8 cellular contexts compared by ENCODE assay signal in the genomic region with DNA sequence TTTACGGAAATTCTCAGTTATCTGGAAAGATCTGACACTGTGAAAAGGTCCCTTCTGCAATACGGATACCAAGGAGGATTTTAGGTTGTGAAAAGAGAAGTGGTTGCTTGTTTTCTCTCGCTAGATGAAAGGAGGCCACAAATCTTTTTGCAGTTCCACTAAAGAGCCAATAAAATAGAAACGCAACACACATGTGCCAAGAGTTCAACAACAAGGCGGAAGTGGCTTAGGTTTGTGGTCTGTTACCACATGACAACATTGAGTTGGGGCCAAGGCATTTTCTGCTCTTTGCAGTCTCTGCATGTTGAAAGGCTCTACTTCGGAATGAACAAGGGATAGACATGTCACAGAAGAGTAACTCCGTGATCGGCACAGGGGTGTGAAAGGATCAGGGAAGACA.
DNase-seq lines count a peak whose midpoint lies in the region; ATAC-seq and FAIRE-seq lines count a peak whose summit lies in the region.
"Had no signal": no experiment of that assay in that cellular context is flagged by ENCODE, and none has a peak within 500 bp of the region (broad histone marks: within the 10 kb centered on the region; RNA-seq: fewer than 3 reads in every experiment).

No MANE protein-coding gene starts in this region.

- ATAC-seq in GM18873 (IDR thresholded peaks at IDR 0.05; ENCODE audit: low FRiP score, unreplicated experiment) (peak; percentile 80), HG02884 (IDR thresholded peaks at IDR 0.05; ENCODE audit: unreplicated experiment) (peak; percentile 97)

- H2BK5ac ChIP-seq in mesendoderm (ENCODE audit: low read length), result no peak overlapping the region

- no peak overlapping the region for H2BK120ac ChIP-seq in mesendoderm (ENCODE audit: low read depth, low read length)

- no peak overlapping the region for H3K4ac ChIP-seq in mesendoderm (ENCODE audit: low read depth, low read length)

- H3K4me3 ChIP-seq in small intestine (ENCODE audit: low read depth in 1 of 2, low read length in 2 of 2) (no peak overlapping the region), mesendoderm (ENCODE audit: low read length) (no peak overlapping the region)

- no peak overlapping the region for H4K8ac ChIP-seq in mesendoderm (ENCODE audit: low read depth, low read length)

- no peak overlapping the region for H3K27ac ChIP-seq in small intestine (ENCODE audit: low read depth in 1 of 2, low read length in 1 of 2)
- H3K27ac ChIP-seq in mesendoderm (ENCODE audit: low read depth, low read length), result no peak overlapping the region

- H3K4me1 ChIP-seq in small intestine (ENCODE audit: control insufficient read depth in 2 of 2, insufficient read depth in 1 of 2, low read depth in 1 of 2, low read length in 1 of 2), result no peaks in the 10 kb centered on the region
- H3K4me1 ChIP-seq in mesendoderm (ENCODE audit: control insufficient read depth, low read depth, low read length), result no peaks in the 10 kb centered on the region

- H3K4me2 ChIP-seq in mesendoderm (ENCODE audit: low read length), result no peak overlapping the region

- H3K23ac ChIP-seq in mesendoderm (ENCODE audit: low read length), result no peak overlapping the region

- H3K36me3 ChIP-seq in small intestine (ENCODE audit: control insufficient read depth in 2 of 2, insufficient read depth in 2 of 2, low read length in 2 of 2) (no peaks in the 10 kb centered on the region), mesendoderm (ENCODE audit: control insufficient read depth, insufficient read depth, low read length) (no peaks in the 10 kb centered on the region)

- H3K9ac ChIP-seq in mesendoderm (ENCODE audit: low read length), result no peak overlapping the region

- no peaks in the 10 kb centered on the region for H3K79me1 ChIP-seq in mesendoderm (ENCODE audit: low read length)

- no peak overlapping the region for H2BK15ac ChIP-seq in mesendoderm (replicated peaks; ENCODE audit: low read depth)

- no peaks in the 10 kb centered on the region for H3K79me2 ChIP-seq in mesendoderm (ENCODE audit: control insufficient read depth, insufficient read depth, low read length)

- no peak overlapping the region for H4K5ac ChIP-seq in mesendoderm (ENCODE audit: low read length)

- FAIRE-seq in small intestine (lab: Jason Lieb, UNC), result no peak

- no peaks in the 10 kb centered on the region for H3K27me3 ChIP-seq in small intestine (ENCODE audit: control insufficient read depth in 2 of 2, insufficient read depth in 2 of 2, low read length in 2 of 2)
- no peaks in the 10 kb centered on the region for H3K27me3 ChIP-seq in mesendoderm (ENCODE audit: insufficient read depth, low read length, poor library complexity)

- no peak overlapping the region for H3K18ac ChIP-seq in mesendoderm (ENCODE audit: low read length)

- WGBS in small intestine, 3 donors, result 55 to 77% (median 56%) methylated on average over 8 of the region's 8 CpGs
- no CpG with 5 or more reads among the region's 8 CpGs for WGBS in mesendoderm (ENCODE audit: extremely low coverage, insufficient coverage, low lambda C conversion rate)

- no peaks in the 10 kb centered on the region for H3K9me3 ChIP-seq in small intestine (ENCODE audit: control insufficient read depth, low read depth)

- H2AK5ac ChIP-seq in mesendoderm (ENCODE audit: low read length), result no peak overlapping the region

- DNase-seq in OCI-M1 (lab: John Stamatoyannopoulos, UW) (peak; percentile 81), astrocyte of the hippocampus (ENCODE audit: low read depth, low spot score) (peak; percentile 71), small intestine (peak; percentile 6), mesendoderm (no peak), NCI-H1417 (lab: John Stamatoyannopoulos, UW) (no peak)
- DNase-seq: activated B cell treated with CpG ODN at 0.5 μM for 24 hours had no signal

- no peak overlapping the region for H3K56ac ChIP-seq in mesendoderm (ENCODE audit: low read length)

Comparison
In these comparisons a context has a peak if more than half of its experiments do, and no peak if none do; other contexts are left out.
1. DNase-seq: peak in OCI-M1 (single experiment), astrocyte of the hippocampus (single experiment) and small intestine (single experiment); none in mesendoderm (single experiment) and NCI-H1417 (0 of 3).